Comparison of ENCODE assay signal across 1 cellular context in the genomic region with DNA sequence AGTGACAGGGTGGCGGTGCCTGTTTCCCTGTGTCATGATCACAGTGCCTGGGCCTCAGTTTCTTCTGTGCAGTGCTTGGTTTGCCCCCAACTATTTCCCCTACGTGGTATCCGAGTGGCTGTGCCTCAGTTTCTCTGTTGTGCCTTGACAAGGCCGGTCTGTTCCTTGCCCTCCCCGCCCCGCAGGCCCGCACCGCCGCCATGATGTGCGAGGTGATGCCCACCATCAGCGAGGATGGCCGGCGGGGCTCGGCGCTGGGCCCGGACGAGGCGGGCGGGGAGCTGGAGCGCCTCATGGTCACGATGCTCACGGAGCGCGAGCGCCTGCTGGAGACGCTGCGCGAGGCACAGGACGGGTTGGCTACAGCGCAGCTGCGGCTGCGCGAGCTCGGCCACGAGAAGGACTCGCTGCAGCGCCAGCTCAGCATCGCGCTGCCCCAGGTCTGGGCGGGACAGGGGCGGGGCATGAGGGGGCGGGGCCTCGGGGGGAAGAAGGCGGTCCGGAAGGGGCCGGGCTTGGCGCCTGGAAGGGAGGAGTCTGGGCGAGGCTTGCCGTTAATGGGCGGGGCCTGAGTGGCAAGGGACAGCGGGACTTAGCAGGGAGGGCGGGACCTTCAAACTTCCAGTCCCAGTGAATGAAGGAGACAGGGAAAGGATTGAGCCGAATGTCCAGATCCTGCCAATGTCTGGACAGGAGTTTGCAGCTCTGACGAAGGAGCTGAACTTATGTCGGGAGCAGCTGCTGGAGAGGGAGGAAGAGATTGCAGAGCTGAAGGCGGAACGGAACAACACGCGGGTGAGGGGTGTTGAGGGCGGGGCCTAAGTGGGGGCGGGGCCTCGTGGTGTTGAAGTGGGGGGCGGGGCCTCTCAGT.
A peak's percentile ranks its signal among the peaks of the same experiment; 100 is the strongest.
TF ChIP-seq lines count a peak whose summit lies in the region.

No MANE protein-coding gene starts in this region.

TF ChIP-seq in HepG2, 621 proteins besides CTCF, POLR2A, EP300 and RAD21 (continued from another document and continues in another):
- TF ChIP-seq, protein P1, sequence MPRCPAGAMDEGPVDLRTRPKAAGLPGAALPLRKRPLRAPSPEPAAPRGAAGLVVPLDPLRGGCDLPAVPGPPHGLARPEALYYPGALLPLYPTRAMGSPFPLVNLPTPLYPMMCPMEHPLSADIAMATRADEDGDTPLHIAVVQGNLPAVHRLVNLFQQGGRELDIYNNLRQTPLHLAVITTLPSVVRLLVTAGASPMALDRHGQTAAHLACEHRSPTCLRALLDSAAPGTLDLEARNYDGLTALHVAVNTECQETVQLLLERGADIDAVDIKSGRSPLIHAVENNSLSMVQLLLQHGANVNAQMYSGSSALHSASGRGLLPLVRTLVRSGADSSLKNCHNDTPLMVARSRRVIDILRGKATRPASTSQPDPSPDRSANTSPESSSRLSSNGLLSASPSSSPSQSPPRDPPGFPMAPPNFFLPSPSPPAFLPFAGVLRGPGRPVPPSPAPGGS (CRISPR knock-in tag; IDR thresholded peaks at IDR 0.05), result peak; percentile 99
- TF ChIP-seq ZNF614 (CRISPR knock-in tag; IDR thresholded peaks at IDR 0.05; ENCODE audit: borderline replicate concordance) (peak; percentile 95; the same call in 1 of the 2 replicates), BRCA1 (CRISPR knock-in tag; IDR thresholded peaks at IDR 0.05) (peak; percentile 99), NFE2L2 (IDR thresholded peaks at IDR 0.05; ENCODE audit: low read length) (no peak), CBX1 (IDR thresholded peaks at IDR 0.05; ENCODE audit: low read depth) (peak; percentile 82), KAT7 (CRISPR knock-in tag; IDR thresholded peaks at IDR 0.05; ENCODE audit: borderline replicate concordance) (no peak), ISL2 (CRISPR knock-in tag; IDR thresholded peaks at IDR 0.05) (peak; percentile 68), ELF1 (CRISPR knock-in tag; IDR thresholded peaks at IDR 0.05) (no peak), ZNF33B (CRISPR knock-in tag; IDR thresholded peaks at IDR 0.05) (peak; percentile 100; the same call in 1 of the 2 replicates), HDAC2 (CRISPR knock-in tag; IDR thresholded peaks at IDR 0.05) (peak; percentile 85), CEBPG (CRISPR knock-in tag; IDR thresholded peaks at IDR 0.05) (no peak; the same call in 1 of the 2 replicates), SCMH1 (CRISPR knock-in tag; IDR thresholded peaks at IDR 0.05; ENCODE audit: borderline replicate concordance) (no peak), ZNF224 (CRISPR knock-in tag; IDR thresholded peaks at IDR 0.05) (peak; percentile 96; the same call in 1 of the 2 replicates), DNMT1 (CRISPR knock-in tag; IDR thresholded peaks at IDR 0.05) (peak; percentile 95), MIXL1 (CRISPR knock-in tag; IDR thresholded peaks at IDR 0.05) (peak; percentile 94), ZNF552 (CRISPR knock-in tag; IDR thresholded peaks at IDR 0.05; ENCODE audit: borderline replicate concordance) (peak; percentile 98), HIC2 (CRISPR knock-in tag; IDR thresholded peaks at IDR 0.05; ENCODE audit: low read depth) (peak; percentile 92), STAT6 (CRISPR knock-in tag; IDR thresholded peaks at IDR 0.05; ENCODE audit: borderline replicate concordance) (no peak), ZFP1 (CRISPR knock-in tag; IDR thresholded peaks at IDR 0.05) (peak; percentile 42; the same call in 1 of the 2 replicates), ATF1 (CRISPR knock-in tag; IDR thresholded peaks at IDR 0.05) (no peak), ZNF768 (CRISPR knock-in tag; IDR thresholded peaks at IDR 0.05) (peak; percentile 88), PAF1 (CRISPR knock-in tag; IDR thresholded peaks at IDR 0.05) (no peak), ZC3H13 (CRISPR knock-in tag; IDR thresholded peaks at IDR 0.05) (peak; percentile 99), SATB2 (CRISPR knock-in tag; IDR thresholded peaks at IDR 0.05) (peak; percentile 98), ZIK1 (CRISPR knock-in tag; IDR thresholded peaks at IDR 0.05; ENCODE audit: borderline replicate concordance, low read depth) (peak; percentile 100), ZMYM2 (CRISPR knock-in tag; IDR thresholded peaks at IDR 0.05) (peak; percentile 93), TSC22D2 (CRISPR knock-in tag; IDR thresholded peaks at IDR 0.05; ENCODE audit: borderline replicate concordance) (peak; percentile 98), KDM5B (CRISPR knock-in tag; IDR thresholded peaks at IDR 0.05; ENCODE audit: borderline replicate concordance) (peak; percentile 100), GPN1 (CRISPR knock-in tag; IDR thresholded peaks at IDR 0.05; ENCODE audit: borderline replicate concordance) (peak; percentile 97), GLI4 (CRISPR knock-in tag; IDR thresholded peaks at IDR 0.05; ENCODE audit: borderline replicate concordance) (peak; percentile 93), PAWR (CRISPR knock-in tag; IDR thresholded peaks at IDR 0.05; ENCODE audit: borderline replicate concordance) (peak; percentile 95; the same call in 1 of the 2 replicates), SMAD3 (CRISPR knock-in tag; IDR thresholded peaks at IDR 0.05) (peak; percentile 71; the same call in 1 of the 2 replicates), POLR2AphosphoS5 (IDR thresholded peaks at IDR 0.05; ENCODE audit: low read depth, low read length) (peak; percentile 48; the same call in 1 of the 2 replicates), ZSCAN25 (CRISPR knock-in tag; IDR thresholded peaks at IDR 0.05) (peak; percentile 87; the same call in 1 of the 2 replicates), TBL1XR1 (IDR thresholded peaks at IDR 0.05; ENCODE audit: borderline replicate concordance, low read length, partially characterized antibody) (no peak), SALL2 (CRISPR knock-in tag; IDR thresholded peaks at IDR 0.05) (peak; percentile 99), NFAT5 (CRISPR knock-in tag; IDR thresholded peaks at IDR 0.05) (peak; percentile 99), FOXJ3 (CRISPR knock-in tag; IDR thresholded peaks at IDR 0.05; ENCODE audit: borderline replicate concordance) (no peak; the same call in 1 of the 2 replicates), NFIC (IDR thresholded peaks at IDR 0.05; ENCODE audit: low read length) (no peak)
- TF ChIP-seq, protein P2, sequence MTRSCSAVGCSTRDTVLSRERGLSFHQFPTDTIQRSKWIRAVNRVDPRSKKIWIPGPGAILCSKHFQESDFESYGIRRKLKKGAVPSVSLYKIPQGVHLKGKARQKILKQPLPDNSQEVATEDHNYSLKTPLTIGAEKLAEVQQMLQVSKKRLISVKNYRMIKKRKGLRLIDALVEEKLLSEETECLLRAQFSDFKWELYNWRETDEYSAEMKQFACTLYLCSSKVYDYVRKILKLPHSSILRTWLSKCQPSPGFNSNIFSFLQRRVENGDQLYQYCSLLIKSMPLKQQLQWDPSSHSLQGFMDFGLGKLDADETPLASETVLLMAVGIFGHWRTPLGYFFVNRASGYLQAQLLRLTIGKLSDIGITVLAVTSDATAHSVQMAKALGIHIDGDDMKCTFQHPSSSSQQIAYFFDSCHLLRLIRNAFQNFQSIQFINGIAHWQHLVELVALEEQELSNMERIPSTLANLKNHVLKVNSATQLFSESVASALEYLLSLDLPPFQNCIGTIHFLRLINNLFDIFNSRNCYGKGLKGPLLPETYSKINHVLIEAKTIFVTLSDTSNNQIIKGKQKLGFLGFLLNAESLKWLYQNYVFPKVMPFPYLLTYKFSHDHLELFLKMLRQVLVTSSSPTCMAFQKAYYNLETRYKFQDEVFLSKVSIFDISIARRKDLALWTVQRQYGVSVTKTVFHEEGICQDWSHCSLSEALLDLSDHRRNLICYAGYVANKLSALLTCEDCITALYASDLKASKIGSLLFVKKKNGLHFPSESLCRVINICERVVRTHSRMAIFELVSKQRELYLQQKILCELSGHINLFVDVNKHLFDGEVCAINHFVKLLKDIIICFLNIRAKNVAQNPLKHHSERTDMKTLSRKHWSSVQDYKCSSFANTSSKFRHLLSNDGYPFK (CRISPR knock-in tag; IDR thresholded peaks at IDR 0.05; ENCODE audit: borderline replicate concordance), result peak; percentile 97
- TF ChIP-seq, protein P3, sequence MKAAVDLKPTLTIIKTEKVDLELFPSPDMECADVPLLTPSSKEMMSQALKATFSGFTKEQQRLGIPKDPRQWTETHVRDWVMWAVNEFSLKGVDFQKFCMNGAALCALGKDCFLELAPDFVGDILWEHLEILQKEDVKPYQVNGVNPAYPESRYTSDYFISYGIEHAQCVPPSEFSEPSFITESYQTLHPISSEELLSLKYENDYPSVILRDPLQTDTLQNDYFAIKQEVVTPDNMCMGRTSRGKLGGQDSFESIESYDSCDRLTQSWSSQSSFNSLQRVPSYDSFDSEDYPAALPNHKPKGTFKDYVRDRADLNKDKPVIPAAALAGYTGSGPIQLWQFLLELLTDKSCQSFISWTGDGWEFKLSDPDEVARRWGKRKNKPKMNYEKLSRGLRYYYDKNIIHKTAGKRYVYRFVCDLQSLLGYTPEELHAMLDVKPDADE (CRISPR knock-in tag; IDR thresholded peaks at IDR 0.05), result peak; percentile 99
- TF ChIP-seq, protein P4, sequence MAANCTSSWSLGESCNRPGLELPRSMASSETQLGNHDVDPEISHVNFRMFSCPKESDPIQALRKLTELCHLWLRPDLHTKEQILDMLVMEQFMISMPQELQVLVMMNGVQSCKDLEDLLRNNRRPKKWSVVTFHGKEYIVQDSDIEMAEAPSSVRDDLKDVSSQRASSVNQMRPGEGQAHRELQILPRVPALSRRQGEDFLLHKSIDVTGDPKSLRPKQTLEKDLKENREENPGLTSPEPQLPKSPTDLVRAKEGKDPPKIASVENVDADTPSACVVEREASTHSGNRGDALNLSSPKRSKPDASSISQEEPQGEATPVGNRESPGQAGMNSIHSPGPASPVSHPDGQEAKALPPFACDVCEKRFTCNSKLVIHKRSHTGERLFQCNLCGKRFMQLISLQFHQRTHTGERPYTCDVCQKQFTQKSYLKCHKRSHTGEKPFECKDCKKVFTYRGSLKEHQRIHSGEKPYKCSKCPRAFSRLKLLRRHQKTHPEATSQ (CRISPR knock-in tag; IDR thresholded peaks at IDR 0.05; ENCODE audit: borderline replicate concordance), result peak; percentile 98
- TF ChIP-seq, protein P5, sequence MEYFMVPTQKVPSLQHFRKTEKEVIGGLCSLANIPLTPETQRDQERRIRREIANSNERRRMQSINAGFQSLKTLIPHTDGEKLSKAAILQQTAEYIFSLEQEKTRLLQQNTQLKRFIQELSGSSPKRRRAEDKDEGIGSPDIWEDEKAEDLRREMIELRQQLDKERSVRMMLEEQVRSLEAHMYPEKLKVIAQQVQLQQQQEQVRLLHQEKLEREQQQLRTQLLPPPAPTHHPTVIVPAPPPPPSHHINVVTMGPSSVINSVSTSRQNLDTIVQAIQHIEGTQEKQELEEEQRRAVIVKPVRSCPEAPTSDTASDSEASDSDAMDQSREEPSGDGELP (IDR thresholded peaks at IDR 0.05; ENCODE audit: borderline replicate concordance, low read depth), result no peak
